Comparison of ENCODE assay signal across 2 cellular contexts in genomic region chr3:6467186-6467585, GRCh38.
TF ChIP-seq lines count a peak whose summit lies in the region.

No MANE protein-coding gene starts in this region.

TF ChIP-seq in HEK293, 187 proteins besides CTCF, POLR2A, EP300 and RAD21 (continued from another document):
- TF ChIP-seq ZNF280C (tag by site-specific recombination; IDR thresholded peaks at IDR 0.05), result no peak

TF ChIP-seq in K562, 482 proteins besides CTCF, POLR2A, EP300 and RAD21 (continued from another document):
- TF ChIP-seq NKRF (IDR thresholded peaks at IDR 0.05; ENCODE audit: borderline replicate concordance), result 0 out of 2 replicates have a peak, but pooled peaks have one; percentile 21
- no peak for TF ChIP-seq ARHGAP35 (IDR thresholded peaks at IDR 0.05; ENCODE audit: partially characterized antibody)
